Comparison of ENCODE assay signal across 13 cellular contexts in genomic region chr13:35163674-35164073, GRCh38.
DNase-seq lines count a peak whose midpoint lies in the region; ATAC-seq and TF ChIP-seq lines count a peak whose summit lies in the region.
"Had no signal": no experiment of that assay in that cellular context is flagged by ENCODE, and none has a peak within 500 bp of the region (broad histone marks: within the 10 kb centered on the region; RNA-seq: fewer than 3 reads in every experiment).

No MANE protein-coding gene starts in this region.

- no peak for TF ChIP-seq CTCF in coronary artery (IDR thresholded peaks at IDR 0.05)

- DNase-seq in DMS 273 (lab: John Stamatoyannopoulos, UW; ENCODE audit: unreplicated experiment) (no peak), T-helper 2 cell (no peak), NCI-H1105 treated with DMSO at 0.1 percent for 48 hours (lab: John Stamatoyannopoulos, UW) (no peak), coronary artery (ENCODE audit: low spot score) (no peak)
- DNase-seq: activated CD4-positive, alpha-beta memory T cell treated with anti-CD3 and anti-CD28 coated beads for 36 hours; activated effector memory CD4-positive, alpha-beta T cell treated with Interleukin-2 at 50 U/mL for 16 hours; body of pancreas; right cardiac atrium; stomach had no signal

- H3K27ac ChIP-seq in coronary artery, result no peak overlapping the region
- H3K27ac ChIP-seq: body of pancreas, stomach had no signal

- ATAC-seq in GM18519 (IDR thresholded peaks at IDR 0.05; ENCODE audit: low FRiP score, unreplicated experiment), result peak; percentile 43
- ATAC-seq in GM21381 (IDR thresholded peaks at IDR 0.05; ENCODE audit: unreplicated experiment), result peak; percentile 53
- ATAC-seq in HG02938 (IDR thresholded peaks at IDR 0.05; ENCODE audit: unreplicated experiment), result peak; percentile 47
- ATAC-seq in HG03558 (IDR thresholded peaks at IDR 0.05; ENCODE audit: extremely low read depth, unreplicated experiment), result peak; percentile 28

- H3K4me3 ChIP-seq in coronary artery, result no peak overlapping the region
- H3K4me3 ChIP-seq: body of pancreas, stomach had no signal
